ENCODE assay signal across 26 cellular contexts in genomic region chr2:10608273-10608672, GRCh38.
"Had no signal": no experiment of that assay in that cellular context is flagged by ENCODE, and none has a peak within 500 bp of the region (broad histone marks: within the 10 kb centered on the region; RNA-seq: fewer than 3 reads in every experiment).

No MANE protein-coding gene starts in this region.

- ATAC-seq: activated T-cell treated with anti-CD3 and anti-CD28 coated beads, Interleukin-2, amount 50 U/mL, for 72 hours; gastroesophageal sphincter; heart right ventricle had no signal

- H3K27me3 ChIP-seq: brain microvascular endothelial cell, dorsolateral prefrontal cortex, esophagus muscularis mucosa, gastroesophageal sphincter, heart right ventricle had no signal

- H3K9me3 ChIP-seq: esophagus muscularis mucosa, gastroesophageal sphincter, heart right ventricle had no signal

- H3K4me3 ChIP-seq: coronary artery, dorsolateral prefrontal cortex, esophagus muscularis mucosa, gastroesophageal sphincter, heart right ventricle had no signal

- DNase-seq: activated CD4-positive, alpha-beta memory T cell treated with anti-CD3 and anti-CD28 coated beads, Interleukin-2, amount 10 ng/mL, durations not matched to agents 7 days and 5 days; activated CD4-positive, alpha-beta T cell treated with anti-CD3 and anti-CD28 coated beads for 1 hour; activated CD4-positive, alpha-beta T cell treated with anti-CD3 and anti-CD28 coated beads for 4 hours; activated CD4-positive, alpha-beta T cell treated with anti-CD3 and anti-CD28 coated beads, Interleukin-2, amount 10 ng/mL, durations not matched to agents 7 days and 5 days; activated CD4-positive, alpha-beta T cell treated with anti-CD3 and anti-CD28 coated beads, Interleukin-2, amount 50 U/mL, for 4 hours; activated CD8-positive, alpha-beta memory T cell treated with anti-CD3 and anti-CD28 coated beads, Interleukin-2, amount 50 U/mL, for 48 hours; activated effector memory CD4-positive, alpha-beta T cell treated with Interleukin-2 at 50 U/mL for 16 hours; activated gamma-delta T cell treated with Interleukin-2 at 50 U/mL for 16 hours; activated naive CD4-positive, alpha-beta T cell treated with anti-CD3 and anti-CD28 coated beads, Interleukin-2, amount 50 U/mL, for 16 hours; activated naive CD4-positive, alpha-beta T cell treated with Interleukin-2 at 50 U/mL for 16 hours; activated T-cell treated with anti-CD3 and anti-CD28 coated beads for 4 hours; activated T-cell treated with anti-CD3 and anti-CD28 coated beads, Interleukin-2, amount 50 U/mL, for 24 hours; activated T-cell treated with anti-CD3 and anti-CD28 coated beads, Interleukin-2, amount 50 U/mL, for 72 hours; amniotic stem cell; anterior cingulate cortex; brain microvascular endothelial cell; caudate nucleus; dorsolateral prefrontal cortex; effector memory CD4-positive, alpha-beta T cell; endodermal cell; foreskin melanocyte; heart right ventricle; T-helper 2 cell had no signal

- H3K27ac ChIP-seq: brain microvascular endothelial cell, coronary artery, dorsolateral prefrontal cortex, esophagus muscularis mucosa, gastroesophageal sphincter, heart right ventricle had no signal

- H3K4me1 ChIP-seq: esophagus muscularis mucosa, gastroesophageal sphincter had no signal
